In genomic region chr20:53215166-53215565, GRCh38 we compare ENCODE assay signal across 16 cellular contexts.
A peak's percentile ranks its signal among the peaks of the same experiment; 100 is the strongest.
DNase-seq lines count a peak whose midpoint lies in the region; ATAC-seq and TF ChIP-seq lines count a peak whose summit lies in the region.
"Had no signal": no experiment of that assay in that cellular context is flagged by ENCODE, and none has a peak within 500 bp of the region (broad histone marks: within the 10 kb centered on the region; RNA-seq: fewer than 3 reads in every experiment).

No MANE protein-coding gene starts in this region.

- H3K27me3 Mint-ChIP-seq in activated CD8-positive, alpha-beta memory T cell treated with anti-CD3 and anti-CD28 coated beads, Interleukin-2, amount 10 ng/mL, durations not matched to agents 7 days and 5 days = peaks cover 14% of the 10 kb centered on the region

- no peak overlapping the region for H2AFZ ChIP-seq in Karpas-422 (ENCODE audit: low read length)

- H3K79me2 ChIP-seq in Karpas-422 (ENCODE audit: low read length) = no peaks in the 10 kb centered on the region

- H3K36me3 Mint-ChIP-seq in activated CD8-positive, alpha-beta memory T cell treated with anti-CD3 and anti-CD28 coated beads, Interleukin-2, amount 10 ng/mL, durations not matched to agents 7 days and 5 days = no peaks in the 10 kb centered on the region

- no peaks in the 10 kb centered on the region for H4K20me1 ChIP-seq in Karpas-422 (ENCODE audit: insufficient read depth, low read depth, low read length)

- no peaks in the 10 kb centered on the region for H3K9me3 ChIP-seq in Karpas-422 (ENCODE audit: low read length)
- H3K9me3 ChIP-seq: psoas muscle, thyroid gland had no signal

- H3K4me1 ChIP-seq in Karpas-422 (ENCODE audit: low read length) = no peaks in the 10 kb centered on the region
- H3K4me1 ChIP-seq: psoas muscle had no signal

- no peaks in the 10 kb centered on the region for H3K9me2 ChIP-seq in Karpas-422 (replicated peaks; ENCODE audit: insufficient read depth, low read length)

- ATAC-seq in activated CD8-positive, alpha-beta memory T cell treated with anti-CD3 and anti-CD28 coated beads, Interleukin-2, amount 10 ng/mL, durations not matched to agents 7 days and 5 days = peak; percentile 79
- peak; percentile 51 for ATAC-seq in esophagus mucosa
- ATAC-seq: effector memory CD8-positive, alpha-beta T cell; left ventricle myocardium superior; psoas muscle had no signal

- no peak overlapping the region for H3K4me3 Mint-ChIP-seq in activated CD8-positive, alpha-beta memory T cell treated with anti-CD3 and anti-CD28 coated beads, Interleukin-2, amount 10 ng/mL, durations not matched to agents 7 days and 5 days
- H3K4me3 Mint-ChIP-seq: effector memory CD8-positive, alpha-beta T cell had no signal

- H3K4me3 ChIP-seq in GM12864 (ENCODE audit: low read depth, low read length) (no peak overlapping the region), Karpas-422 (ENCODE audit: low read length) (no peak overlapping the region)
- H3K4me3 ChIP-seq: psoas muscle, thyroid gland had no signal

- CTCF ChIA-PET in activated CD8-positive, alpha-beta memory T cell treated with anti-CD3 and anti-CD28 coated beads, Interleukin-2, amount 10 ng/mL, durations not matched to agents 7 days and 5 days (lab: Charles Lee) = interaction anchor here (0.7 to 2.2 kb wide), 5 partner anchors 29 to 725 kb away, joined by 3 to 7 read pairs (median 3); no protein-coding TSS in a partner anchor

- DNase-seq in activated CD8-positive, alpha-beta memory T cell treated with anti-CD3 and anti-CD28 coated beads, Interleukin-2, amount 10 ng/mL, durations not matched to agents 7 days and 5 days = no peak
- no peak for DNase-seq in activated CD8-positive, alpha-beta memory T cell treated with anti-CD3 and anti-CD28 coated beads, Interleukin-2, amount 50 U/mL, for 48 hours
- peak; percentile 7 for DNase-seq in GM12864 (ENCODE audit: low read depth)
- peak; percentile 5 for DNase-seq in RPMI8226
- no peak for DNase-seq in Karpas-422
- no peak for DNase-seq in KG1 (lab: John Stamatoyannopoulos, UW)
- no peak for DNase-seq in stimulated activated CD8-positive, alpha-beta memory T cell treated with anti-CD3 and anti-CD28 coated beads, Interleukin-4, amount 100 ng/mL, for 48 hours
- DNase-seq: ACHN; activated CD4-positive, alpha-beta T cell treated with anti-CD3 and anti-CD28 coated beads, Interleukin-2, amount 50 U/mL, for 4 hours; effector memory CD8-positive, alpha-beta T cell; left ventricle myocardium superior; NCI-H187 treated with DMSO at 0.1 percent for 48 hours; psoas muscle; SHP77 treated with DMSO at 0.1 percent for 48 hours; thyroid gland had no signal

- H3K4me1 Mint-ChIP-seq in activated CD8-positive, alpha-beta memory T cell treated with anti-CD3 and anti-CD28 coated beads, Interleukin-2, amount 10 ng/mL, durations not matched to agents 7 days and 5 days = peaks cover 22% of the 10 kb centered on the region

- no peaks in the 10 kb centered on the region for H3K9me3 Mint-ChIP-seq in activated CD8-positive, alpha-beta memory T cell treated with anti-CD3 and anti-CD28 coated beads, Interleukin-2, amount 10 ng/mL, durations not matched to agents 7 days and 5 days (ENCODE audit: low read depth)
- H3K9me3 Mint-ChIP-seq: effector memory CD8-positive, alpha-beta T cell had no signal

- H3K27ac Mint-ChIP-seq in activated CD8-positive, alpha-beta memory T cell treated with anti-CD3 and anti-CD28 coated beads, Interleukin-2, amount 10 ng/mL, durations not matched to agents 7 days and 5 days = peak overlapping the region; percentile 65
- H3K27ac Mint-ChIP-seq: effector memory CD8-positive, alpha-beta T cell had no signal

- H3K27ac ChIP-seq in Karpas-422 (ENCODE audit: low read length) = no peak overlapping the region
- H3K27ac ChIP-seq: psoas muscle, thyroid gland had no signal

- no peak for TF ChIP-seq CTCF in GM12864 (IDR thresholded peaks at IDR 0.05; ENCODE audit: low read depth, low read length, missing control alignments)

- no peaks in the 10 kb centered on the region for H3K27me3 ChIP-seq in Karpas-422 (ENCODE audit: low read length)
- H3K27me3 ChIP-seq: thyroid gland had no signal

- H3K9ac ChIP-seq in Karpas-422 (ENCODE audit: low read length) = no peak overlapping the region

- no peak overlapping the region for H3K4me2 ChIP-seq in Karpas-422 (ENCODE audit: low read depth, low read length, poor library complexity, severe bottlenecking)

- no peaks in the 10 kb centered on the region for H3K36me3 ChIP-seq in Karpas-422 (ENCODE audit: insufficient read depth, low read length)
- H3K36me3 ChIP-seq: thyroid gland had no signal

Comparison
In these comparisons a context has a peak if more than half of its experiments do, and no peak if none do; other contexts are left out.
1. DNase-seq: peak in GM12864 (single experiment) and RPMI8226 (single experiment); none in activated CD8-positive, alpha-beta memory T cell treated with anti-CD3 and anti-CD28 coated beads, Interleukin-2, amount 10 ng/mL, durations not matched to agents 7 days and 5 days (single experiment), activated CD8-positive, alpha-beta memory T cell treated with anti-CD3 and anti-CD28 coated beads, Interleukin-2, amount 50 U/mL, for 48 hours (single experiment), Karpas-422 (single experiment), KG1 (single experiment) and stimulated activated CD8-positive, alpha-beta memory T cell treated with anti-CD3 and anti-CD28 coated beads, Interleukin-4, amount 100 ng/mL, for 48 hours (single experiment).